ENCODE assay signal across 14 cellular contexts in genomic region chr12:39395866-39396265, GRCh38. TPM values are rescaled to one million over a fixed set of nuclear protein-coding genes. Genes with fewer than 3 reads are reported as not detected.
DNase-seq lines count a peak whose midpoint lies in the region; ATAC-seq and TF ChIP-seq lines count a peak whose summit lies in the region.
"Had no signal": no experiment of that assay in that cellular context is flagged by ENCODE, and none has a peak within 500 bp of the region (broad histone marks: within the 10 kb centered on the region; RNA-seq: fewer than 3 reads in every experiment).

No MANE protein-coding gene starts in this region.

- H3K4me2 ChIP-seq in mammary epithelial cell (ENCODE audit: insufficient read depth, low read depth, low read length), result no peak overlapping the region

- BruUV-seq in mammary epithelial cell (replicated peaks; lab: Mats Ljungman, UMichigan), result no TSS peak

- intact Hi-C loops in Right ventricle myocardium superior (cut with DNase I), result no loop called here
- intact Hi-C loops in mammary epithelial cell (cut with micrococcal nuclease), result no loop called here

- H3K27me3 ChIP-seq in ACC112 (ENCODE audit: insufficient read depth, low read length) (no peaks in the 10 kb centered on the region), mammary epithelial cell (ENCODE audit: insufficient read depth, low read length) (no peaks in the 10 kb centered on the region)

- H3K79me2 ChIP-seq in ACC112 (ENCODE audit: control insufficient read depth, insufficient read depth, low read length, unreplicated experiment) (peaks cover 3% of the 10 kb centered on the region), mammary epithelial cell (ENCODE audit: insufficient read depth, low read length) (peaks cover 61% of the 10 kb centered on the region)

- no peaks in the 10 kb centered on the region for H3K9me3 ChIP-seq in mammary epithelial cell (replicated peaks; ENCODE audit: insufficient read depth, low read length)

- CTCF ChIA-PET in mammary epithelial cell (lab: Charles Lee; ENCODE audit: low non-redundant PET), result no interaction called here

- in situ Hi-C loops in mammary epithelial cell (cut with MboI; ENCODE audit: low sequenced_read_pairs in 2 of 2), result no loop called here

- DNase-seq in SK-N-DZ (ENCODE audit: low spot score), result peak; percentile 98
- peak; percentile 39 for DNase-seq in Right ventricle myocardium superior
- peak; percentile 59 for DNase-seq in islet precursor cell
- no peak for DNase-seq in OCI-M2 (lab: John Stamatoyannopoulos, UW; ENCODE audit: unreplicated experiment)
- no peak for DNase-seq in kidney glomerular epithelial cell (lab: John Stamatoyannopoulos, UW)
- DNase-seq in ureter (ENCODE audit: low spot score), result no peak
- no peak for DNase-seq in mammary epithelial cell
- DNase-seq: DMS53, NCI-H1930, NCI-H2171 treated with DMSO at 0.1 percent for 48 hours, NCI-H774 had no signal

- ATAC-seq in Right ventricle myocardium superior (ENCODE audit: poor library complexity), result peak; percentile 79
- ATAC-seq: GM12878, HCT116 had no signal

- dilution Hi-C loops in mammary epithelial cell (cut with HindIII; ENCODE audit: low sequenced_read_pairs), result no loop called here

- H3K4me3 ChIP-seq in ACC112 (ENCODE audit: low read depth, low read length) (0 out of 2 replicates have a peak overlapping the region, but pooled peaks have one; percentile 20), mammary epithelial cell (replicated peaks in 1 of 3; ENCODE audit: insufficient read depth in 1 of 3, low read depth in 2 of 3, low read length in 3 of 3) (no peak overlapping the region)
- H3K4me3 ChIP-seq: GM12878 had no signal

- H3K4me1 ChIP-seq in ACC112 (ENCODE audit: control insufficient read depth, insufficient read depth, low read length, unreplicated experiment) (no peaks in the 10 kb centered on the region), mammary epithelial cell (ENCODE audit: insufficient read depth, low read length) (peaks cover 1% of the 10 kb centered on the region)

- H2AFZ ChIP-seq in ACC112 (ENCODE audit: low read length, unreplicated experiment), result no peak overlapping the region
- H2AFZ ChIP-seq in mammary epithelial cell (ENCODE audit: low read depth, low read length), result no peak overlapping the region

- no peak overlapping the region for H3K9ac ChIP-seq in mammary epithelial cell (ENCODE audit: insufficient read depth, low read length)

- 100% methylated on average over 6 of the region's 6 CpGs for WGBS in mammary epithelial cell (ENCODE audit: low coverage, missing lambda C conversion rate)

- no peaks in the 10 kb centered on the region for H3K36me3 ChIP-seq in ACC112 (ENCODE audit: insufficient read depth, low read length)
- peaks cover 2% of the 10 kb centered on the region for H3K36me3 ChIP-seq in mammary epithelial cell (ENCODE audit: insufficient read depth, low read length)

- TF ChIP-seq CTCF in mammary epithelial cell (conservative IDR thresholded peaks at IDR 0.05 in 1 of 2, IDR thresholded peaks at IDR 0.05 in 1 of 2; ENCODE audit: extremely low read depth in 1 of 2, insufficient read depth in 1 of 2, low read depth in 1 of 2, low read length in 2 of 2), result no peak

- H4K20me1 ChIP-seq in mammary epithelial cell (ENCODE audit: insufficient read depth, low read length), result no peaks in the 10 kb centered on the region

- H3K27ac ChIP-seq in ACC112 (ENCODE audit: low read depth, low read length), result no peak overlapping the region
- no peak overlapping the region for H3K27ac ChIP-seq in mammary epithelial cell (ENCODE audit: insufficient read depth, low read depth, low read length)

RNA-seq across cellular contexts. Expression of gene KIF21A, which starts 47.1 kb away (rescaled TPM):
- polyA plus RNA-seq in SK-N-DZ (2014; cell fraction: cytosol; rRNA removed), result 239 and 265 TPM in 2 replicates
- polyA plus RNA-seq in SK-N-DZ (2014; cell fraction: nucleus; rRNA removed), result 304 and 383 TPM in 2 replicates
- total RNA-seq in Right ventricle myocardium superior (52.6 TPM), ureter (27.7 TPM), mammary epithelial cell (10 to 100 TPM; 43.0 to 45.3 TPM)
- polyA plus RNA-seq in mammary epithelial cell, result 18.8 TPM
- polyA minus RNA-seq in mammary epithelial cell, result 37.0 TPM

Comparison
In these comparisons a context has a peak if more than half of its experiments do, and no peak if none do; other contexts are left out.
1. DNase-seq: peak in SK-N-DZ (single experiment), Right ventricle myocardium superior (single experiment) and islet precursor cell (single experiment); none in OCI-M2 (single experiment), kidney glomerular epithelial cell (single experiment), ureter (single experiment) and mammary epithelial cell (single experiment).